8 cellular contexts compared by ENCODE assay signal in genomic region chr3:120506828-120507774, GRCh38. TPM values are rescaled to one million over a fixed set of nuclear protein-coding genes. Genes with fewer than 3 reads are reported as not detected.
A peak's percentile ranks its signal among the peaks of the same experiment; 100 is the strongest.
DNase-seq lines count a peak whose midpoint lies in the region; ATAC-seq and TF ChIP-seq lines count a peak whose summit lies in the region.

No MANE protein-coding gene starts in this region.

- peak; percentile 48 for ATAC-seq in GM18511 (IDR thresholded peaks at IDR 0.05; ENCODE audit: unreplicated experiment)
- no peak for ATAC-seq in activated CD4-positive, CD25-positive, alpha-beta regulatory T cell treated with anti-CD3 and anti-CD28 coated beads, Interleukin-2, amount 50 U/mL, for 24 hours

- DNase-seq in Ammon's horn (ENCODE audit: low spot score) (peak; percentile 38), NCI-H69 (lab: John Stamatoyannopoulos, UW) (peak; percentile 29), choroid plexus epithelial cell (ENCODE audit: low read depth) (peak; percentile 73), lung microvascular endothelial cell (ENCODE audit: low read depth in 2 of 2) (peak; percentile 63 to 68), NCI-H2081 treated with DMSO at 0.1 percent for 48 hours (lab: John Stamatoyannopoulos, UW) (no peak)
- DNase-seq in effector CD4-positive, alpha-beta T cell: no peak

- H3K4me3 ChIP-seq in choroid plexus epithelial cell (ENCODE audit: low read depth, low read length): no peak overlapping the region

- TF ChIP-seq CTCF in choroid plexus epithelial cell (conservative IDR thresholded peaks at IDR 0.05; ENCODE audit: low read depth, low read length): peak; percentile 83

RNA-seq across cellular contexts. Expression of gene FSTL1, which starts 56.3 kb away (rescaled TPM):
- 38.3 and 88.0 TPM in 2 replicates for total RNA-seq in lung microvascular endothelial cell

Comparison
In these comparisons a context has a peak if more than half of its experiments do, and no peak if none do; other contexts are left out.
1. DNase-seq: peak in Ammon's horn (single experiment), NCI-H69 (single experiment), choroid plexus epithelial cell (single experiment) and lung microvascular endothelial cell (2 of 2); none in NCI-H2081 treated with DMSO at 0.1 percent for 48 hours (single experiment) and effector CD4-positive, alpha-beta T cell (single experiment).